ENCODE assay signal across 18 cellular contexts in genomic region chr6:90302320-90302719, GRCh38.
"Had no signal": no experiment of that assay in that cellular context is flagged by ENCODE, and none has a peak within 500 bp of the region (broad histone marks: within the 10 kb centered on the region; RNA-seq: fewer than 3 reads in every experiment).

No MANE protein-coding gene starts in this region.

- ATAC-seq: activated CD8-positive, alpha-beta T cell treated with anti-CD3 and anti-CD28 coated beads for 36 hours; mucosa of descending colon; stimulated activated naive B cell treated with anti-CD40 and anti-IgM and Interleukin-4, amounts not matched to agents 10 μg/mL and 1 μg/mL and 100 μg/mL, for 72 hours; T-cell had no signal

- H3K27ac ChIP-seq: ascending aorta, breast epithelium, coronary artery, sigmoid colon, spleen, tibial artery had no signal

- DNase-seq: activated CD4-positive, alpha-beta T cell treated with anti-CD3 and anti-CD28 coated beads, Interleukin-2, amount 10 ng/mL, durations not matched to agents 24 days and 14 days; activated CD4-positive, CD25-positive, alpha-beta regulatory T cell; activated CD8-positive, alpha-beta T cell treated with anti-CD3 and anti-CD28 coated beads for 36 hours; activated naive CD4-positive, alpha-beta T cell treated with anti-CD3 and anti-CD28 coated beads for 36 hours; activated T-cell treated with anti-CD3 and anti-CD28 coated beads, Interleukin-2, amount 50 U/mL, for 1 hour; mesenchymal stem cell; mucosa of descending colon; sigmoid colon; spleen; stimulated activated naive B cell treated with anti-CD40 and anti-IgM and Interleukin-4, amounts not matched to agents 10 μg/mL and 1 μg/mL and 100 μg/mL, for 72 hours; substantia nigra; T-cell; tibial artery had no signal

- H3K9me3 ChIP-seq: ascending aorta, breast epithelium, mucosa of descending colon, sigmoid colon, spleen, tibial artery had no signal

- H3K4me3 Mint-ChIP-seq: activated CD4-positive, alpha-beta T cell treated with anti-CD3 and anti-CD28 coated beads, Interleukin-2, amount 10 ng/mL, durations not matched to agents 24 days and 14 days; activated CD8-positive, alpha-beta T cell treated with anti-CD3 and anti-CD28 coated beads for 36 hours; activated naive CD4-positive, alpha-beta T cell treated with anti-CD3 and anti-CD28 coated beads for 36 hours; nephron; stimulated activated naive B cell treated with anti-CD40 and anti-IgM and Interleukin-4, amounts not matched to agents 10 μg/mL and 1 μg/mL and 100 μg/mL, for 72 hours had no signal

- H3K4me3 ChIP-seq: ascending aorta, breast epithelium, coronary artery, mucosa of descending colon, sigmoid colon, spleen, tibial artery had no signal

- H3K27me3 Mint-ChIP-seq: stimulated activated naive B cell treated with anti-CD40 and anti-IgM and Interleukin-4, amounts not matched to agents 10 μg/mL and 1 μg/mL and 100 μg/mL, for 72 hours had no signal

- H3K36me3 Mint-ChIP-seq: T-cell had no signal

- H3K27ac Mint-ChIP-seq: activated CD4-positive, alpha-beta T cell treated with anti-CD3 and anti-CD28 coated beads, Interleukin-2, amount 10 ng/mL, durations not matched to agents 24 days and 14 days; activated CD8-positive, alpha-beta T cell treated with anti-CD3 and anti-CD28 coated beads for 36 hours; activated naive CD4-positive, alpha-beta T cell treated with anti-CD3 and anti-CD28 coated beads for 36 hours; activated T-helper 2 cell treated with anti-CD3 and anti-CD28 coated beads, Interferon-gamma antibody, Interleukin-2, Interleukin-4, amounts not matched to agents 10 μg/mL and 5 μg/mL and 100 μg/mL, durations not matched to agents 14 hours and 24 hours and 36 hours; nephron; stimulated activated naive B cell treated with anti-CD40 and anti-IgM and Interleukin-4, amounts not matched to agents 10 μg/mL and 1 μg/mL and 100 μg/mL, for 72 hours; T-cell had no signal

- H3K27me3 ChIP-seq: ascending aorta, breast epithelium, sigmoid colon, tibial artery had no signal

- H3K4me1 ChIP-seq: ascending aorta, breast epithelium had no signal

- H3K9me3 Mint-ChIP-seq: activated CD4-positive, alpha-beta T cell treated with anti-CD3 and anti-CD28 coated beads, Interleukin-2, amount 10 ng/mL, durations not matched to agents 24 days and 14 days; activated naive CD4-positive, alpha-beta T cell treated with anti-CD3 and anti-CD28 coated beads for 36 hours; activated T-helper 2 cell treated with anti-CD3 and anti-CD28 coated beads, Interferon-gamma antibody, Interleukin-2, Interleukin-4, amounts not matched to agents 10 μg/mL and 5 μg/mL and 100 μg/mL, durations not matched to agents 14 hours and 24 hours and 36 hours; nephron; stimulated activated naive B cell treated with anti-CD40 and anti-IgM and Interleukin-4, amounts not matched to agents 10 μg/mL and 1 μg/mL and 100 μg/mL, for 72 hours; T-cell had no signal

- H3K36me3 ChIP-seq: ascending aorta, breast epithelium, sigmoid colon, spleen, tibial artery had no signal
